In the genomic region with DNA sequence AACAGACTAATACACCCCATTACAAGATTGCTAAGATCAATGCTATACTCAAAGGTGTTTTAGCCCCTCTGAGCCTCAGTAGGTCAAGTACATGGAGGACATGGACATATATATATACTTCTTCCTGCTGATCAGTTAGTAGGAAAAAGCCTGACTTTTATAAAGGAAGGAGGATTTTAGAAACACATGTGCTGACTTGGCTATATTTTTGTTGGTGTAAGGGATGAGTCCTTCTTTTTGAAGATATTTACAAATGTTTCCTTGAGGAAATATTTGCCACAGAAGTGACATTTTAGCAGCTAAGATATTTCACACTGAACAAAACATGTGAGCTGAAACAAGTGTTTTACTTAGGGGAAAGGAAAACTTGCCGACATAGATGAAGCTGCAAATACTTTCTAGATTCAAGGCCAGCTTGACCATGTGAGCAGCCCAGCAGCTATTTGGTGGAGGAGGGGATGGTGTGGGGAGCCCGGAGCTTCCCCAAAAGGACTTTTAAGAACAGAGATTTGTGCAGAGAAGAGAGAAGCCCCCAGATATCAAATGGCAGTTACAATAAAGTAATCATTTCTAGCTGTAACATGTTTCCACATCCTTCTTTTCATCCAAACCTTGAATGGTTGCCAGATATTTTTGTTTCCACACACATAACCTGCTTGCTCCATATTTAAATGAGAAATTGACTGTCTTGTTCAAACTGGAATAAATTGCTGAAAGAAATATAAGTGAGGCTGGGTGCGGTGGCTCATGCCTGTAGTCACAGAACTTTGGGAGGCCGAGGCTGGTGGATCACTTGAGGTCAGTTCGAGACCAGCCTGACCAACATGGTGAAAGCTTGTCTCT, we compare ENCODE assay signal across 25 cellular contexts.
DNase-seq lines count a peak whose midpoint lies in the region; ATAC-seq, FAIRE-seq and TF ChIP-seq lines count a peak whose summit lies in the region.
"Had no signal": no experiment of that assay in that cellular context is flagged by ENCODE, and none has a peak within 500 bp of the region (broad histone marks: within the 10 kb centered on the region; RNA-seq: fewer than 3 reads in every experiment).

No MANE protein-coding gene starts in this region.

- DNase-seq in Caco-2 (no peak), K562 (ENCODE audit: extremely low read depth in 1 of 4, low spot score in 3 of 4) (no peak), iris pigment epithelial cell (ENCODE audit: low read depth) (peak; percentile 15), type B pancreatic cell (ENCODE audit: extremely low spot score, unreplicated experiment) (no peak), erythroblast (lab: John Stamatoyannopoulos, UW) (no peak), NCI-H1930 (lab: John Stamatoyannopoulos, UW) (no peak), cortex of kidney (lab: John Stamatoyannopoulos, UW) (no peak)
- DNase-seq: BE2C; CD8-positive, alpha-beta memory T cell; HFFc6; NCI-H1092; NCI-H146; NCI-H2029; NCI-H446; NCI-H524 treated with DMSO at 0.1 percent for 48 hours; NCI-H82; Right ventricle myocardium superior; RPMI8226 had no signal

- peaks cover 25% of the 10 kb centered on the region for H3K4me1 Mint-ChIP-seq in Caco-2 (ENCODE audit: low read depth, unreplicated experiment)
- peaks cover 41% of the 10 kb centered on the region for H3K4me1 Mint-ChIP-seq in type B pancreatic cell (ENCODE audit: unreplicated experiment)
- H3K4me1 Mint-ChIP-seq: CD14-positive monocyte; CD8-positive, alpha-beta memory T cell; GM23338; IgD-negative memory B cell had no signal

- TF ChIP-seq POLR2A in K562 (conservative IDR thresholded peaks at IDR 0.05) (no peak), erythroblast (IDR thresholded peaks at IDR 0.05; ENCODE audit: low read length) (no peak)

- TF ChIP-seq CTCF in Caco-2 (IDR thresholded peaks at IDR 0.05; ENCODE audit: insufficient read depth in 1 of 2, low read depth in 1 of 2, low read length in 1 of 2, severe bottlenecking in 1 of 2, unreplicated experiment in 1 of 2) (no peak), K562 (IDR thresholded peaks at IDR 0.05 in 2 of 3, conservative IDR thresholded peaks at IDR 0.05 in 1 of 3; ENCODE audit: insufficient read depth in 2 of 3, low read depth in 1 of 3, low read length in 3 of 3) (no peak), type B pancreatic cell (conservative IDR thresholded peaks at IDR 0.05) (no peak)

- BruUV-seq in Caco-2 (replicated peaks; lab: Mats Ljungman, UMichigan) (no TSS peak), K562 (replicated peaks; lab: Mats Ljungman, UMichigan) (no TSS peak)

- no peak for ATAC-seq in K562
- ATAC-seq: GM23338 had no signal

- POLR2A ChIA-PET in Caco-2 (lab: Charles Lee) (no interaction called here), K562 (lab: Yijun Ruan, JAX) (interaction anchor here (0.9 kb wide), 1 partner anchor 15 kb away, joined by 3 read pairs; no protein-coding TSS in a partner anchor)

- no peaks in the 10 kb centered on the region; the same call in 1 of the 2 replicates for H3K36me3 ChIP-seq in Caco-2 (ENCODE audit: control insufficient read depth, insufficient read depth, low read length)
- no peaks in the 10 kb centered on the region for H3K36me3 ChIP-seq in K562 (ENCODE audit: control insufficient read depth, insufficient read depth, low read length)
- H3K36me3 ChIP-seq: BE2C, HAP-1, SJSA1 had no signal

- 67% methylated on average over 5 of the region's 5 CpGs for WGBS in K562 (ENCODE audit: insufficient coverage, low coverage, missing lambda C conversion rate)

- H3K27ac ChIP-seq in K562 (ENCODE audit: extremely low read depth, low read depth, low read length) = no peak overlapping the region
- H3K27ac ChIP-seq: SJSA1 had no signal

- H3K9me1 ChIP-seq in K562 (ENCODE audit: control insufficient read depth, insufficient read depth, low read length) = no peaks in the 10 kb centered on the region

- TF ChIP-seq RAD21 in K562 (CRISPR knock-in tag; conservative IDR thresholded peaks at IDR 0.05 in 1 of 2, IDR thresholded peaks at IDR 0.05 in 1 of 2) = no peak

- H3K27me3 Mint-ChIP-seq in Caco-2 (ENCODE audit: insufficient read depth, unreplicated experiment) = no peaks in the 10 kb centered on the region
- peaks cover 4% of the 10 kb centered on the region for H3K27me3 Mint-ChIP-seq in type B pancreatic cell
- H3K27me3 Mint-ChIP-seq: IgD-negative memory B cell had no signal

- CTCF ChIA-PET in Caco-2 (lab: Charles Lee) = no interaction called here
- CTCF ChIA-PET in K562 (lab: Yijun Ruan, JAX; ENCODE audit: low intra/inter-chr PET ratio) = no interaction called here

- H4K20me1 ChIP-seq in K562 (replicated peaks; ENCODE audit: control insufficient read depth, insufficient read depth, low read length) = no peaks in the 10 kb centered on the region

- H3K4me1 ChIP-seq in Caco-2 (peaks cover 9% of the 10 kb centered on the region), K562 (replicated peaks in 1 of 2; ENCODE audit: control insufficient read depth in 2 of 2, insufficient read depth in 2 of 2, low read length in 2 of 2) (no peaks in the 10 kb centered on the region)
- H3K4me1 ChIP-seq: BE2C, HAP-1, SJSA1 had no signal

- no peaks in the 10 kb centered on the region for H3K79me2 ChIP-seq in K562 (ENCODE audit: control insufficient read depth, insufficient read depth, low read length)

- H3K27me3 ChIP-seq in Caco-2 (replicated peaks; ENCODE audit: control insufficient read depth, insufficient read depth, low read length) = no peaks in the 10 kb centered on the region
- no peaks in the 10 kb centered on the region for H3K27me3 ChIP-seq in K562 (ENCODE audit: control insufficient read depth in 2 of 2, insufficient read depth in 2 of 2, low read length in 2 of 2)
- H3K27me3 ChIP-seq: BE2C, SJSA1 had no signal

- H3K4me3 ChIP-seq in Caco-2 (ENCODE audit: low read depth, low read length) (no peak overlapping the region), K562 (no peak overlapping the region)
- H3K4me3 ChIP-seq: GM23338, HAP-1, SJSA1 had no signal

- H3K27ac Mint-ChIP-seq in Caco-2 (ENCODE audit: unreplicated experiment) (peak overlapping the region; percentile 49), type B pancreatic cell (peak overlapping the region; percentile 25)
- H3K27ac Mint-ChIP-seq: CD8-positive, alpha-beta memory T cell; GM23338; HFFc6; IgD-negative memory B cell had no signal

- no peak for TF ChIP-seq EP300 in K562 (IDR thresholded peaks at IDR 0.05; ENCODE audit: low read length)

- H3K9ac ChIP-seq in K562 (ENCODE audit: insufficient read depth in 1 of 2, low read depth in 2 of 2, low read length in 2 of 2) = no peak overlapping the region

- FAIRE-seq in K562 (lab: Jason Lieb, UNC) = no peak
- FAIRE-seq: D721Med, GM18507 had no signal

- no peak overlapping the region for H2AFZ ChIP-seq in K562 (ENCODE audit: low read depth, low read length)
- H2AFZ ChIP-seq: GM23338 had no signal

- H3K9me3 Mint-ChIP-seq in Caco-2 (ENCODE audit: unreplicated experiment) = no peaks in the 10 kb centered on the region
- peaks cover 4% of the 10 kb centered on the region for H3K9me3 Mint-ChIP-seq in type B pancreatic cell
- H3K9me3 Mint-ChIP-seq: GM23338, HFFc6 had no signal

- in situ Hi-C loops in K562 (cut with MboI) = no loop called here

- intact Hi-C loops in Caco-2 (cut with micrococcal nuclease; ENCODE audit: unreplicated experiment) (no loop called here), K562 (cut with micrococcal nuclease) (no loop called here)

- H3K9me3 ChIP-seq in Caco-2 (no peaks in the 10 kb centered on the region), K562 (replicated peaks; ENCODE audit: control insufficient read depth, insufficient read depth, low read depth, low read length) (no peaks in the 10 kb centered on the region)
- H3K9me3 ChIP-seq: BE2C, HAP-1, SJSA1 had no signal

- H3K36me3 Mint-ChIP-seq in Caco-2 (ENCODE audit: insufficient read depth, unreplicated experiment) (no peaks in the 10 kb centered on the region), type B pancreatic cell (peaks cover 11% of the 10 kb centered on the region)
- H3K36me3 Mint-ChIP-seq: CD14-positive monocyte, IgD-negative memory B cell had no signal

- H3K4me3 Mint-ChIP-seq in Caco-2 (ENCODE audit: unreplicated experiment) (no peak overlapping the region), type B pancreatic cell (no peak overlapping the region)
- H3K4me3 Mint-ChIP-seq: CD14-positive monocyte; CD8-positive, alpha-beta memory T cell; GM23338; HFFc6; IgD-negative memory B cell had no signal

- no peak overlapping the region for H3K4me2 ChIP-seq in K562 (ENCODE audit: insufficient read depth, low read length)
- H3K4me2 ChIP-seq: GM23338 had no signal

TF ChIP-seq in K562, 482 proteins besides CTCF, POLR2A, EP300 and RAD21:
- TF ChIP-seq MAFG (tag; conservative IDR thresholded peaks at IDR 0.05) (peak; percentile 68), SAP30 (IDR thresholded peaks at IDR 0.05; ENCODE audit: borderline replicate concordance, insufficient read depth, low read depth, low read length, poor library complexity, severe bottlenecking) (no peak), MAFK (IDR thresholded peaks at IDR 0.05; ENCODE audit: low read length) (peak; percentile 70; the same call in 1 of the 2 replicates), ZNF316 (IDR thresholded peaks at IDR 0.05) (peak; percentile 90), DIDO1 (tag; IDR thresholded peaks at IDR 0.05; ENCODE audit: low read depth) (no peak), C11orf30 (IDR thresholded peaks at IDR 0.05; ENCODE audit: low read depth) (peak; percentile 78), ZC3H4 (CRISPR knock-in tag; IDR thresholded peaks at IDR 0.05; ENCODE audit: borderline replicate concordance) (no peak), MAFF (IDR thresholded peaks at IDR 0.05; ENCODE audit: low read length) (peak; percentile 58)
